In the genomic region with DNA sequence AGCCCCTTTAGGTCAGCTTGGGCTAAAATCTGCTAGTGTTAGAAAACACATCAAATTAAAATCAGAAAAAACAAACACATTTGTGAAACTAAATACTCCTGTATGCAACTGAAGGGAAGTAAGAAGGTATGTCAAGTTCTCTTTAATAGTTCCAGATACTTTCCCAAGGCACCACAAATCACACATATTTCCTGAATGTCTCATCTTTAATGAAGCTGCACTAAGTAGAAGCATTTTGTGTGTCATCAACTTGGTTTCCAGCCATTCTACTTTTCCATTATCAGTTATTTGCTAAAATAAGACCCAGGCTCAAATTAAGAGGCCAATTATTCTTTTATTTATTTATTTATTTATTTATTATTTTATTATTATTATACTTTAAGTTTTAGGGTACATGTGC, we compare ENCODE assay signal across 24 cellular contexts. TPM values are rescaled to one million over a fixed set of nuclear protein-coding genes. Genes with fewer than 3 reads are reported as not detected.
DNase-seq lines count a peak whose midpoint lies in the region; TF ChIP-seq lines count a peak whose summit lies in the region.
"Had no signal": no experiment of that assay in that cellular context is flagged by ENCODE, and none has a peak within 500 bp of the region (broad histone marks: within the 10 kb centered on the region; RNA-seq: fewer than 3 reads in every experiment).

No MANE protein-coding gene starts in this region.

- H3F3A ChIP-seq in SK-N-SH (replicated peaks; ENCODE audit: insufficient read depth) = peaks cover 10% of the 10 kb centered on the region

- no peak overlapping the region for H3K27ac Mint-ChIP-seq in activated naive CD4-positive, alpha-beta T cell treated with anti-CD3 and anti-CD28 coated beads for 36 hours
- H3K27ac Mint-ChIP-seq: activated naive CD4-positive, alpha-beta T cell treated with anti-CD3 and anti-CD28 coated beads, Interleukin-2, amount 10 ng/mL, durations not matched to agents 7 days and 5 days; CD4-positive, alpha-beta T cell; nephron; stimulated activated naive B cell treated with anti-CD40 and anti-IgM and Interleukin-4, amounts not matched to agents 10 μg/mL and 1 μg/mL and 100 μg/mL, for 72 hours had no signal

- TF ChIP-seq EP300 in SK-N-SH (IDR thresholded peaks at IDR 0.05; ENCODE audit: borderline replicate concordance in 1 of 2, low read depth in 1 of 2, low read length in 1 of 2) = no peak

- H3K27me3 ChIP-seq in SK-N-SH (ENCODE audit: insufficient read depth) = no peaks in the 10 kb centered on the region
- H3K27me3 ChIP-seq: SJCRH30, tibial nerve had no signal

- H3K9me3 ChIP-seq in SK-N-SH = no peaks in the 10 kb centered on the region
- H3K9me3 ChIP-seq: prostate gland, SJCRH30, tibial nerve had no signal

- no peak for TF ChIP-seq RAD21 in SK-N-SH (IDR thresholded peaks at IDR 0.05; ENCODE audit: low read length)

- no peak overlapping the region for H3K4me3 Mint-ChIP-seq in activated naive CD4-positive, alpha-beta T cell treated with anti-CD3 and anti-CD28 coated beads for 36 hours
- H3K4me3 Mint-ChIP-seq: activated naive CD4-positive, alpha-beta T cell treated with anti-CD3 and anti-CD28 coated beads, Interleukin-2, amount 10 ng/mL, durations not matched to agents 7 days and 5 days; CD4-positive, alpha-beta T cell; nephron; stimulated activated naive B cell treated with anti-CD40 and anti-IgM and Interleukin-4, amounts not matched to agents 10 μg/mL and 1 μg/mL and 100 μg/mL, for 72 hours had no signal

- intact Hi-C loops in activated naive CD4-positive, alpha-beta T cell treated with anti-CD3 and anti-CD28 coated beads for 36 hours (cut with micrococcal nuclease) = no loop called here

- DNase-seq in NCI-H446 treated with DMSO at 0.1 percent for 48 hours (lab: John Stamatoyannopoulos, UW) (peak; percentile 5), NCI-H446 (lab: John Stamatoyannopoulos, UW) (no peak), SK-N-SH (no peak), fibroblast of mammary gland (ENCODE audit: low read depth) (peak; percentile 39), hepatic stellate cell (ENCODE audit: low spot score) (no peak)
- DNase-seq in activated naive CD4-positive, alpha-beta T cell treated with anti-CD3 and anti-CD28 coated beads for 36 hours = no peak
- DNase-seq in activated effector memory CD4-positive, alpha-beta T cell treated with anti-CD3 and anti-CD28 coated beads, Interleukin-2, amount 50 U/mL, for 16 hours = no peak
- no peak for DNase-seq in stimulated activated CD4-positive, alpha-beta T cell treated with anti-CD3 and anti-CD28 coated beads, Interleukin-4, amount 100 ng/mL, for 1 hour
- DNase-seq: activated CD4-positive, alpha-beta T cell treated with anti-CD3 and anti-CD28 coated beads for 4 hours; activated CD8-positive, alpha-beta memory T cell treated with anti-CD3 and anti-CD28 coated beads, Interleukin-2, amount 50 U/mL, for 48 hours; activated naive CD4-positive, alpha-beta T cell treated with anti-CD3 and anti-CD28 coated beads, Interleukin-2, amount 10 ng/mL, durations not matched to agents 7 days and 5 days; CD4-positive, alpha-beta T cell; DMS53; mesendoderm; NCI-H2029 treated with DMSO at 0.1 percent for 48 hours; NCI-H526; SJCRH30; stimulated activated naive B cell treated with anti-CD40 and anti-IgM and Interleukin-4, amounts not matched to agents 10 μg/mL and 1 μg/mL and 100 μg/mL, for 72 hours; T1000 had no signal

- no peaks in the 10 kb centered on the region for H3K9me3 Mint-ChIP-seq in activated naive CD4-positive, alpha-beta T cell treated with anti-CD3 and anti-CD28 coated beads for 36 hours
- H3K9me3 Mint-ChIP-seq: activated naive CD4-positive, alpha-beta T cell treated with anti-CD3 and anti-CD28 coated beads, Interleukin-2, amount 10 ng/mL, durations not matched to agents 7 days and 5 days; CD4-positive, alpha-beta T cell; nephron; stimulated activated naive B cell treated with anti-CD40 and anti-IgM and Interleukin-4, amounts not matched to agents 10 μg/mL and 1 μg/mL and 100 μg/mL, for 72 hours had no signal

- H3K36me3 ChIP-seq in SK-N-SH (replicated peaks in 1 of 2; ENCODE audit: control insufficient read depth in 1 of 2, insufficient read depth in 2 of 2, low read length in 1 of 2) = no peaks in the 10 kb centered on the region
- H3K36me3 ChIP-seq: prostate gland, SJCRH30, tibial nerve had no signal

- H3K4me1 ChIP-seq in SK-N-SH (ENCODE audit: control insufficient read depth in 1 of 2, insufficient read depth in 2 of 2, low read depth in 1 of 2, low read length in 1 of 2) = peaks cover 0 to 3% of the 10 kb centered on the region in 2 experiments; a peak in 3 of 4 replicates
- H3K4me1 ChIP-seq: prostate gland, SJCRH30, tibial nerve had no signal

- peak overlapping the region; percentile 8; the same call in 1 of the 2 replicates for H3K4me2 ChIP-seq in SK-N-SH

- peak overlapping the region; percentile 29; the same call in 1 of the 2 replicates for H3K9ac ChIP-seq in SK-N-SH

- TF ChIP-seq CTCF in SK-N-SH (IDR thresholded peaks at IDR 0.05) (no peak), fibroblast of mammary gland (conservative IDR thresholded peaks at IDR 0.05; ENCODE audit: control insufficient read depth, insufficient read depth, low read depth, low read length) (no peak)

- H3K27me3 Mint-ChIP-seq in activated naive CD4-positive, alpha-beta T cell treated with anti-CD3 and anti-CD28 coated beads for 36 hours (ENCODE audit: low read depth) = no peaks in the 10 kb centered on the region
- H3K27me3 Mint-ChIP-seq: activated naive CD4-positive, alpha-beta T cell treated with anti-CD3 and anti-CD28 coated beads, Interleukin-2, amount 10 ng/mL, durations not matched to agents 7 days and 5 days had no signal

- no peaks in the 10 kb centered on the region for H4K20me1 ChIP-seq in SK-N-SH (ENCODE audit: insufficient read depth)

- H2AFZ ChIP-seq in SK-N-SH (ENCODE audit: low read depth) = 0 out of 2 replicates have a peak overlapping the region, but pooled peaks have one; percentile 17

- H3K9me2 ChIP-seq in SK-N-SH = no peaks in the 10 kb centered on the region

- H3K4me1 Mint-ChIP-seq in activated naive CD4-positive, alpha-beta T cell treated with anti-CD3 and anti-CD28 coated beads for 36 hours (ENCODE audit: low read depth) = no peaks in the 10 kb centered on the region
- H3K4me1 Mint-ChIP-seq: activated naive CD4-positive, alpha-beta T cell treated with anti-CD3 and anti-CD28 coated beads, Interleukin-2, amount 10 ng/mL, durations not matched to agents 7 days and 5 days; stimulated activated naive B cell treated with anti-CD40 and anti-IgM and Interleukin-4, amounts not matched to agents 10 μg/mL and 1 μg/mL and 100 μg/mL, for 72 hours had no signal

- H3K79me2 ChIP-seq in SK-N-SH (ENCODE audit: insufficient read depth) = no peaks in the 10 kb centered on the region

- no peaks in the 10 kb centered on the region for H3K36me3 Mint-ChIP-seq in activated naive CD4-positive, alpha-beta T cell treated with anti-CD3 and anti-CD28 coated beads for 36 hours (ENCODE audit: low read depth)
- H3K36me3 Mint-ChIP-seq: activated naive CD4-positive, alpha-beta T cell treated with anti-CD3 and anti-CD28 coated beads, Interleukin-2, amount 10 ng/mL, durations not matched to agents 7 days and 5 days; stimulated activated naive B cell treated with anti-CD40 and anti-IgM and Interleukin-4, amounts not matched to agents 10 μg/mL and 1 μg/mL and 100 μg/mL, for 72 hours had no signal

- POLR2A ChIA-PET in SK-N-SH (lab: Yijun Ruan, JAX) = no interaction called here

- peak overlapping the region; percentile 75 to 85; a peak in 3 of 4 replicates for H3K27ac ChIP-seq in SK-N-SH (ENCODE audit: low read depth in 2 of 2, low read length in 1 of 2)
- H3K27ac ChIP-seq: 22Rv1, prostate gland, SJCRH30, tibial nerve had no signal

- H3K4me3 ChIP-seq in SK-N-SH (ENCODE audit: low read depth in 2 of 2, low read length in 1 of 2) (no peak overlapping the region), fibroblast of mammary gland (ENCODE audit: control insufficient read depth, low read depth, low read length) (no peak overlapping the region)
- H3K4me3 ChIP-seq: prostate gland, SJCRH30, tibial nerve had no signal

- CTCF ChIA-PET in SK-N-SH (lab: Yijun Ruan, JAX) = no interaction called here
- CTCF ChIA-PET in activated naive CD4-positive, alpha-beta T cell treated with anti-CD3 and anti-CD28 coated beads for 36 hours (lab: Charles Lee) = no interaction called here

TF ChIP-seq in SK-N-SH, 30 proteins besides CTCF, POLR2A, EP300 and RAD21 (continues in another document):
- peak; percentile 54 for TF ChIP-seq JUND (IDR thresholded peaks at IDR 0.05)
- TF ChIP-seq TCF12 (IDR thresholded peaks at IDR 0.05) = peak; percentile 37; the same call in 1 of the 2 replicates
- no peak for TF ChIP-seq SMC3 (IDR thresholded peaks at IDR 0.05; ENCODE audit: low read depth, low read length)
- TF ChIP-seq, protein P1, sequence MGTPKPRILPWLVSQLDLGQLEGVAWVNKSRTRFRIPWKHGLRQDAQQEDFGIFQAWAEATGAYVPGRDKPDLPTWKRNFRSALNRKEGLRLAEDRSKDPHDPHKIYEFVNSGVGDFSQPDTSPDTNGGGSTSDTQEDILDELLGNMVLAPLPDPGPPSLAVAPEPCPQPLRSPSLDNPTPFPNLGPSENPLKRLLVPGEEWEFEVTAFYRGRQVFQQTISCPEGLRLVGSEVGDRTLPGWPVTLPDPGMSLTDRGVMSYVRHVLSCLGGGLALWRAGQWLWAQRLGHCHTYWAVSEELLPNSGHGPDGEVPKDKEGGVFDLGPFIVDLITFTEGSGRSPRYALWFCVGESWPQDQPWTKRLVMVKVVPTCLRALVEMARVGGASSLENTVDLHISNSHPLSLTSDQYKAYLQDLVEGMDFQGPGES (IDR thresholded peaks at IDR 0.05; ENCODE audit: low read depth, low read length) = no peak
- TF ChIP-seq, protein P2, sequence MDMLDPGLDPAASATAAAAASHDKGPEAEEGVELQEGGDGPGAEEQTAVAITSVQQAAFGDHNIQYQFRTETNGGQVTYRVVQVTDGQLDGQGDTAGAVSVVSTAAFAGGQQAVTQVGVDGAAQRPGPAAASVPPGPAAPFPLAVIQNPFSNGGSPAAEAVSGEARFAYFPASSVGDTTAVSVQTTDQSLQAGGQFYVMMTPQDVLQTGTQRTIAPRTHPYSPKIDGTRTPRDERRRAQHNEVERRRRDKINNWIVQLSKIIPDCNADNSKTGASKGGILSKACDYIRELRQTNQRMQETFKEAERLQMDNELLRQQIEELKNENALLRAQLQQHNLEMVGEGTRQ (IDR thresholded peaks at IDR 0.05; ENCODE audit: borderline replicate concordance, low read depth, low read length) = no peak
- TF ChIP-seq FOXM1 (IDR thresholded peaks at IDR 0.05; ENCODE audit: low read depth) = no peak

RNA-seq across cellular contexts. Expression of a gene that starts 34.7 kb away (rescaled TPM):
- 0.13 and 0.18 TPM in 2 replicates for polyA plus RNA-seq in SK-N-SH (2012; rRNA removed)
- polyA plus RNA-seq in SK-N-SH (2012; cell fraction: cytosol; rRNA removed) = 0.09 and 0.26 TPM in 2 replicates
- polyA plus RNA-seq in SK-N-SH (2012; cell fraction: nucleus; rRNA removed) = 0.17 and 0.22 TPM in 2 replicates
- total RNA-seq in activated naive CD4-positive, alpha-beta T cell treated with anti-CD3 and anti-CD28 coated beads for 36 hours = not detected
- total RNA-seq: esophagus mucosa had no signal

Comparison
In these comparisons a context has a peak if more than half of its experiments do, and no peak if none do; other contexts are left out.
1. DNase-seq: peak in NCI-H446 treated with DMSO at 0.1 percent for 48 hours (single experiment) and fibroblast of mammary gland (single experiment); none in NCI-H446 (0 of 2), SK-N-SH (single experiment), hepatic stellate cell (single experiment), activated naive CD4-positive, alpha-beta T cell treated with anti-CD3 and anti-CD28 coated beads for 36 hours (single experiment), activated effector memory CD4-positive, alpha-beta T cell treated with anti-CD3 and anti-CD28 coated beads, Interleukin-2, amount 50 U/mL, for 16 hours (single experiment) and stimulated activated CD4-positive, alpha-beta T cell treated with anti-CD3 and anti-CD28 coated beads, Interleukin-4, amount 100 ng/mL, for 1 hour (single experiment).